ENCODE assay signal across 9 cellular contexts in genomic region chr6:3162067-3162497, GRCh38. TPM values are rescaled to one million over a fixed set of nuclear protein-coding genes. Genes with fewer than 3 reads are reported as not detected.
A peak's percentile ranks its signal among the peaks of the same experiment; 100 is the strongest.
DNase-seq lines count a peak whose midpoint lies in the region; ATAC-seq, FAIRE-seq and TF ChIP-seq lines count a peak whose summit lies in the region.
"Had no signal": no experiment of that assay in that cellular context is flagged by ENCODE, and none has a peak within 500 bp of the region (broad histone marks: within the 10 kb centered on the region; RNA-seq: fewer than 3 reads in every experiment).

No MANE protein-coding gene starts in this region.

- no peak for FAIRE-seq in A549 (lab: Jason Lieb, UNC)

- TF ChIP-seq EP300 in A549 (IDR thresholded peaks at IDR 0.05): no peak

- ATAC-seq in A549: peak; percentile 21 to 57

- TF ChIP-seq CTCF in A549 (IDR thresholded peaks at IDR 0.05) (no peak), HEK293 (tag by site-specific recombination; IDR thresholded peaks at IDR 0.05) (no peak), GM10266 (IDR thresholded peaks at IDR 0.05; ENCODE audit: control insufficient read depth, insufficient read depth, low read depth, missing control alignments) (no peak)

- H3K36me3 ChIP-seq in HEK293 (ENCODE audit: control insufficient read depth in 2 of 2, insufficient read depth in 1 of 2, low read length in 2 of 2): no peaks in the 10 kb centered on the region
- no peaks in the 10 kb centered on the region for H3K36me3 ChIP-seq in mesendoderm (ENCODE audit: control insufficient read depth, insufficient read depth, low read length)
- H3K36me3 ChIP-seq: neutrophil had no signal

- H2AK5ac ChIP-seq in mesendoderm (ENCODE audit: low read length): no peak overlapping the region

- H4K5ac ChIP-seq in mesendoderm (ENCODE audit: low read length): no peak overlapping the region

- no peak overlapping the region for H2BK120ac ChIP-seq in mesendoderm (ENCODE audit: low read depth, low read length)

- H3K4me1 ChIP-seq in A549 (peaks cover 37% of the 10 kb centered on the region), HEK293 (ENCODE audit: control insufficient read depth, insufficient read depth, low read length) (peaks cover 24% of the 10 kb centered on the region), mesendoderm (ENCODE audit: control insufficient read depth, low read depth, low read length) (peaks cover 30% of the 10 kb centered on the region)

- H3K79me2 ChIP-seq in mesendoderm (ENCODE audit: control insufficient read depth, insufficient read depth, low read length): peaks cover 9% of the 10 kb centered on the region

- no peak overlapping the region for H2BK5ac ChIP-seq in mesendoderm (ENCODE audit: low read length)

- CTCF ChIA-PET in A549 (lab: Yijun Ruan, JAX): interaction anchor here (0.9 to 1.7 kb wide), 12 partner anchors 10 to 95 kb away, joined by 3 to 7 read pairs (median 4); no protein-coding TSS in a partner anchor
- CTCF ChIA-PET in HEK293 (lab: Yijun Ruan, JAX): interaction anchor here (0.6 to 1.6 kb wide), 5 partner anchors 36 to 320 kb away, joined by 3 to 12 read pairs (median 5); no protein-coding TSS in a partner anchor

- peak overlapping the region; percentile 100 for H3K18ac ChIP-seq in mesendoderm (ENCODE audit: low read length)

- H3K27ac ChIP-seq in A549 (peak overlapping the region; percentile 95 to 100), HEK293 (ENCODE audit: extremely low read depth, low read depth, low read length) (peak overlapping the region; percentile 90), mesendoderm (ENCODE audit: low read depth, low read length) (peak overlapping the region; percentile 99)
- H3K27ac ChIP-seq: neutrophil had no signal

- WGBS in A549 (ENCODE audit: missing lambda C conversion rate): 6% methylated on average over 6 of the region's 7 CpGs
- no CpG with 5 or more reads among the region's 7 CpGs for WGBS in mesendoderm (ENCODE audit: extremely low coverage, insufficient coverage, low lambda C conversion rate)

- TF ChIP-seq RAD21 in A549 (conservative IDR thresholded peaks at IDR 0.05 in 1 of 2, IDR thresholded peaks at IDR 0.05 in 1 of 2): no peak

- H3K4me2 ChIP-seq in A549: peak overlapping the region; percentile 72
- peak overlapping the region; percentile 71 for H3K4me2 ChIP-seq in mesendoderm (ENCODE audit: low read length)

- H4K8ac ChIP-seq in mesendoderm (ENCODE audit: low read depth, low read length): no peak overlapping the region

- no peaks in the 10 kb centered on the region for H3K9me3 ChIP-seq in A549
- no peaks in the 10 kb centered on the region for H3K9me3 ChIP-seq in HEK293 (ENCODE audit: control insufficient read depth, insufficient read depth, low read depth, low read length)
- H3K9me3 ChIP-seq: neutrophil had no signal

- no peak overlapping the region for H3K23ac ChIP-seq in mesendoderm (ENCODE audit: low read length)

- H3K27me3 ChIP-seq in mesendoderm (ENCODE audit: insufficient read depth, low read length, poor library complexity): no peaks in the 10 kb centered on the region

- peak overlapping the region; percentile 97 for H3K9ac ChIP-seq in mesendoderm (ENCODE audit: low read length)

- H3K4me3 ChIP-seq in A549 (peak overlapping the region; percentile 65), HEK293 (ENCODE audit: low read depth, low read length) (no peak overlapping the region; the same call in 1 of the 2 replicates), mesendoderm (ENCODE audit: low read length) (peak overlapping the region; percentile 76)

- peaks cover 2% of the 10 kb centered on the region for H3K79me1 ChIP-seq in mesendoderm (ENCODE audit: low read length)

- POLR2A ChIA-PET in A549 (lab: Yijun Ruan, JAX) (interaction anchor here (1.0 to 1.8 kb wide), 6 partner anchors 9 to 97 kb away, joined by 3 to 16 read pairs (median 4); partner anchors contain the start of genes PSMG4 and RIPK1), HEK293 (lab: Yijun Ruan, JAX) (interaction anchor here (0.6 to 2.5 kb wide), 15 partner anchors 9 to 97 kb away, joined by 3 to 23 read pairs (median 14); partner anchors contain the start of gene PSMG4)

- DNase-seq in A549 (ENCODE audit: low read depth in 1 of 2, low spot score in 1 of 2): peak in 1 of 2 experiments; percentile 76
- DNase-seq in amniotic epithelial cell (ENCODE audit: low read depth): peak; percentile 41
- peak; percentile 77 for DNase-seq in mesendoderm
- no peak for DNase-seq in GM10266 (ENCODE audit: extremely low spot score)
- no peak for DNase-seq in NCI-H226
- no peak for DNase-seq in NK-92 treated with Interleukin-12 subunit alpha and Interleukin-12 subunit beta, amount 100 ng/mL, for 24 hours (lab: John Stamatoyannopoulos, UW)
- DNase-seq in anterior cingulate cortex (lab: John Stamatoyannopoulos, UW): no peak

- TF ChIP-seq POLR2A in A549 (IDR thresholded peaks at IDR 0.05; ENCODE audit: low read length): no peak

- H3K56ac ChIP-seq in mesendoderm (ENCODE audit: low read length): peak overlapping the region; percentile 99

- peak overlapping the region; percentile 99 for H3K4ac ChIP-seq in mesendoderm (ENCODE audit: low read depth, low read length)

- H2BK15ac ChIP-seq in mesendoderm (replicated peaks; ENCODE audit: low read depth): no peak overlapping the region

TF ChIP-seq in A549, 52 proteins besides CTCF, POLR2A, EP300 and RAD21 (continues in another document):
- peak; percentile 61 for TF ChIP-seq ZFP36 (IDR thresholded peaks at IDR 0.05; ENCODE audit: borderline replicate concordance, partially characterized antibody)
- TF ChIP-seq EHMT2 (IDR thresholded peaks at IDR 0.05; ENCODE audit: low read depth): no peak
- TF ChIP-seq MAFK (IDR thresholded peaks at IDR 0.05; ENCODE audit: partially characterized antibody): peak; percentile 40
- TF ChIP-seq FOSB (CRISPR knock-in tag; IDR thresholded peaks at IDR 0.05): no peak
- TF ChIP-seq PHF8 (IDR thresholded peaks at IDR 0.05; ENCODE audit: borderline replicate concordance, low read depth): no peak
- no peak for TF ChIP-seq SMC3 (IDR thresholded peaks at IDR 0.05)

TF ChIP-seq in HEK293, 187 proteins besides CTCF, POLR2A, EP300 and RAD21:
- peak; percentile 98 for TF ChIP-seq ZNF768 (tag by site-specific recombination; IDR thresholded peaks at IDR 0.05)
- 0 out of 2 replicates have a peak, but pooled peaks have one; percentile 2 for TF ChIP-seq ZNF76 (tag by site-specific recombination; IDR thresholded peaks at IDR 0.05; ENCODE audit: borderline replicate concordance, low read depth)
- no peak for TF ChIP-seq ZSCAN16 (tag by site-specific recombination; IDR thresholded peaks at IDR 0.05)

RNA-seq across cellular contexts. Expression of gene TUBB2A, which starts 4.7 kb away (rescaled TPM):
- polyA plus RNA-seq in A549 (2011; rRNA removed) (19.7 and 23.9 TPM in 2 replicates), A549 (2017; fragmentation: RNase III; extraction: RNeasy Plus Mini Kit Qiagen cat#74134 plus additional on column Dnase treatment) (45.7 to 61.7 TPM (median 47.4 TPM) in 3 replicates)
- polyA plus RNA-seq in A549 (2012; cell fraction: cytosol; rRNA removed): 88.0 and 101 TPM in 2 replicates
- 93.4 and 129 TPM in 2 replicates for polyA plus RNA-seq in A549 (2012; cell fraction: nucleus; rRNA removed)
- 30.2 and 31.5 TPM in 2 replicates for polyA minus RNA-seq in A549 (2011; rRNA and poly(A)+ RNA removed)
- polyA plus RNA-seq in mesendoderm (2013, experiment 1 of 2): 956 TPM
- 989 TPM for polyA plus RNA-seq in mesendoderm (2013, experiment 2 of 2)

RNA-seq across cellular contexts. Expression of gene BPHL, which starts 43.6 kb away (rescaled TPM):
- polyA plus RNA-seq in A549 (2011; rRNA removed): 25.4 and 25.5 TPM in 2 replicates
- 10.6 and 12.0 TPM in 2 replicates for polyA plus RNA-seq in A549 (2012; cell fraction: cytosol; rRNA removed)
- 7.2 and 10.3 TPM in 2 replicates for polyA plus RNA-seq in A549 (2012; cell fraction: nucleus; rRNA removed)
- polyA plus RNA-seq in A549 (2017; fragmentation: RNase III; extraction: RNeasy Plus Mini Kit Qiagen cat#74134 plus additional on column Dnase treatment): 14.9 to 18.7 TPM (median 16.5 TPM) in 3 replicates
- polyA minus RNA-seq in A549 (2011; rRNA and poly(A)+ RNA removed): 11.4 and 12.4 TPM in 2 replicates
- polyA plus RNA-seq in mesendoderm (2013, experiment 1 of 2): 22.4 TPM
- polyA plus RNA-seq in mesendoderm (2013, experiment 2 of 2): 20.9 TPM

Comparison
In these comparisons a context has a peak if more than half of its experiments do, and no peak if none do; other contexts are left out.
1. DNase-seq: peak in amniotic epithelial cell (single experiment) and mesendoderm (single experiment); none in GM10266 (single experiment), NCI-H226 (single experiment), NK-92 treated with Interleukin-12 subunit alpha and Interleukin-12 subunit beta, amount 100 ng/mL, for 24 hours (single experiment) and anterior cingulate cortex (0 of 58).
2. Peak in every context shown above with its lines, with median percentiles within 50 percentile points of each other: H3K27ac ChIP-seq.